In genomic region chr7:114084381-114085312, GRCh38 we compare ENCODE assay signal across 8 cellular contexts.
DNase-seq lines count a peak whose midpoint lies in the region; ATAC-seq and TF ChIP-seq lines count a peak whose summit lies in the region.

No MANE protein-coding gene starts in this region.

- peaks cover 13% of the 10 kb centered on the region for H3K4me1 ChIP-seq in GM23338 (ENCODE audit: insufficient read depth)
- peaks cover 0 to 22% of the 10 kb centered on the region in 2 donors for H3K4me1 ChIP-seq in duodenal mucosa (ENCODE audit: control insufficient read depth in 1 of 2, insufficient read depth in 2 of 2, low read length in 2 of 2)
- peaks cover 0 to 55% (median 11%) of the 10 kb centered on the region in 4 donors for H3K4me1 ChIP-seq in tibial nerve

- DNase-seq in D341Med (ENCODE audit: low spot score) (peak; percentile 48), GM23338 (ENCODE audit: low spot score) (peak; percentile 58), OCI-M1 (lab: John Stamatoyannopoulos, UW) (peak; percentile 61), memory B cell (ENCODE audit: low spot score in 2 of 2) (peak in 1 of 2 donors; percentile 28), tibial nerve (ENCODE audit: low spot score in 2 of 2) (peak; percentile 16 to 41), GF-D8 (lab: John Stamatoyannopoulos, UW) (no peak)

- peak overlapping the region; percentile 93 for H3K4me2 ChIP-seq in GM23338

- H3K36me3 Mint-ChIP-seq in GM23338 (ENCODE audit: low read depth) (no peaks in the 10 kb centered on the region; the same call in 2 of the 3 replicates), memory B cell (no peaks in the 10 kb centered on the region)

- H3K27me3 ChIP-seq in GM23338 (ENCODE audit: insufficient read depth): peaks cover 74% of the 10 kb centered on the region
- H3K27me3 ChIP-seq in duodenal mucosa (ENCODE audit: control insufficient read depth in 1 of 2, insufficient read depth in 2 of 2, low read length in 2 of 2): peaks cover 10 to 13% of the 10 kb centered on the region in 2 donors
- H3K27me3 ChIP-seq in tibial nerve: peaks cover 0 to 48% of the 10 kb centered on the region in 2 donors

- peaks cover 61% of the 10 kb centered on the region for H3K27me3 Mint-ChIP-seq in GM23338 (ENCODE audit: insufficient read depth, low read depth, poor library complexity)
- peaks cover 36% of the 10 kb centered on the region for H3K27me3 Mint-ChIP-seq in memory B cell

- H4K20me1 ChIP-seq in GM23338 (replicated peaks; ENCODE audit: insufficient read depth): no peaks in the 10 kb centered on the region

- peak overlapping the region; percentile 99 for H2AFZ ChIP-seq in GM23338

- H3K9me3 Mint-ChIP-seq in GM23338 (no peaks in the 10 kb centered on the region; the same call in 2 of the 3 replicates), memory B cell (no peaks in the 10 kb centered on the region)

- no peaks in the 10 kb centered on the region; the same call in 1 of the 2 replicates for H3F3A ChIP-seq in GM23338 (replicated peaks; ENCODE audit: low read depth)

- peak; percentile 15 for ATAC-seq in GM23338
- no peak for ATAC-seq in memory B cell (ENCODE audit: low read depth)
- no peak for ATAC-seq in HG02642 (IDR thresholded peaks at IDR 0.05; ENCODE audit: poor library complexity, unreplicated experiment)

- H3K4me1 Mint-ChIP-seq in GM23338: peaks cover 24% of the 10 kb centered on the region
- H3K4me1 Mint-ChIP-seq in memory B cell: peaks cover 37% of the 10 kb centered on the region

- 0 to 6% methylated on average over 37 to 64 of the region's 67 CpGs for WGBS in tibial nerve, 2 donors

- H3K9me2 ChIP-seq in GM23338 (ENCODE audit: insufficient read depth): no peaks in the 10 kb centered on the region

- peak in 1 of 2 donors; percentile 8 for TF ChIP-seq EP300 in tibial nerve (IDR thresholded peaks at IDR 0.05)

- no peaks in the 10 kb centered on the region for H3K79me2 ChIP-seq in GM23338 (replicated peaks; ENCODE audit: insufficient read depth)

- peak overlapping the region; percentile 54; the same call in 1 of the 2 replicates for H3K27ac Mint-ChIP-seq in GM23338
- no peak overlapping the region for H3K27ac Mint-ChIP-seq in memory B cell

- peak overlapping the region; percentile 90 for H3K4me3 Mint-ChIP-seq in GM23338
- H3K4me3 Mint-ChIP-seq in memory B cell: peak overlapping the region; percentile 92

- TF ChIP-seq POLR2A in tibial nerve (IDR thresholded peaks at IDR 0.05): peak in 1 of 2 donors; percentile 4

- H3K4me3 ChIP-seq in GM23338 (peak overlapping the region; percentile 66), duodenal mucosa (ENCODE audit: low read depth in 1 of 2, low read length in 2 of 2) (peak overlapping the region; percentile 87 to 89), tibial nerve (peak overlapping the region; percentile 59 to 68 (median 64))

- H3K9me3 ChIP-seq in duodenal mucosa (ENCODE audit: control insufficient read depth in 1 of 2, low read length in 2 of 2) (no peaks in the 10 kb centered on the region), tibial nerve (no peaks in the 10 kb centered on the region)

- TF ChIP-seq CTCF in GM23338 (conservative IDR thresholded peaks at IDR 0.05; ENCODE audit: low read depth in 2 of 2) (no peak), tibial nerve (IDR thresholded peaks at IDR 0.05) (no peak)

- no peaks in the 10 kb centered on the region for H3K36me3 ChIP-seq in GM23338 (ENCODE audit: insufficient read depth)
- H3K36me3 ChIP-seq in duodenal mucosa (ENCODE audit: control insufficient read depth in 1 of 2, insufficient read depth in 2 of 2, low read length in 2 of 2): no peaks in the 10 kb centered on the region
- H3K36me3 ChIP-seq in tibial nerve: no peaks in the 10 kb centered on the region

- H3K9ac ChIP-seq in duodenal mucosa (ENCODE audit: low read depth in 1 of 2, low read length in 2 of 2): peak overlapping the region; percentile 53 to 74

- H3K27ac ChIP-seq in GM23338 (ENCODE audit: low read depth) (no peak overlapping the region), duodenal mucosa (ENCODE audit: low read depth, low read length) (peak overlapping the region; percentile 83), tibial nerve (peak overlapping the region; percentile 77 to 90 (median 86))

TF ChIP-seq in GM23338, 12 proteins besides CTCF, POLR2A, EP300 and RAD21:
- TF ChIP-seq ZNF114 (CRISPR knock-in tag; IDR thresholded peaks at IDR 0.05): no peak
- peak; percentile 43 for TF ChIP-seq EZH2 (IDR thresholded peaks at IDR 0.05; ENCODE audit: low read depth, unreplicated experiment)
